ENCODE assay signal across 8 cellular contexts in the genomic region with DNA sequence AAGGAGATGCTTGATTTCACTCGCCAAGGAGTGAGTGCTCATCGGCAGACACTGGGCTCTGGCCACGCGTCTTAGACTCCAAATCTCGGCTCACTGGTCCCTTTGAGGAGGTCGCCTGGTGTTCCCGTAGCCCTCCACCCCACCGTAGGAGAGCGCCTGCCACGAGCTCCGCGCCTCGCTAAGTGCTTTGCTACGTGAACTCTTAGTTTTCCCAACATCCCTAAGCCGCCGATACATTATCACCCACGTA. TPM values are rescaled to one million over a fixed set of nuclear protein-coding genes. Genes with fewer than 3 reads are reported as not detected.
DNase-seq lines count a peak whose midpoint lies in the region; ATAC-seq and TF ChIP-seq lines count a peak whose summit lies in the region.

No MANE protein-coding gene starts in this region.

- H3K36me3 ChIP-seq in RWPE2 (ENCODE audit: low read depth): peaks cover 15% of the 10 kb centered on the region
- no peaks in the 10 kb centered on the region for H3K36me3 ChIP-seq in psoas muscle (ENCODE audit: insufficient read depth in 1 of 2, low read depth in 1 of 2)

- peak overlapping the region; percentile 80 for H3K27ac ChIP-seq in RWPE2 (ENCODE audit: poor library complexity, severe bottlenecking)
- no peak overlapping the region for H3K27ac ChIP-seq in psoas muscle

- ATAC-seq in RWPE2 (ENCODE audit: low read depth): no peak
- no peak for ATAC-seq in psoas muscle
- no peak for ATAC-seq in HG03108 (IDR thresholded peaks at IDR 0.05; ENCODE audit: unreplicated experiment)

- peaks cover 14% of the 10 kb centered on the region for H3K4me1 ChIP-seq in RWPE2 (ENCODE audit: insufficient read depth, poor library complexity, severe bottlenecking)
- H3K4me1 ChIP-seq in psoas muscle: peaks cover 21% of the 10 kb centered on the region

- no peaks in the 10 kb centered on the region for H3K27me3 ChIP-seq in RWPE2 (ENCODE audit: insufficient read depth, poor library complexity, severe bottlenecking)
- H3K27me3 ChIP-seq in psoas muscle (ENCODE audit: insufficient read depth in 3 of 3, low read length in 2 of 3): peaks cover 0 to 56% (median 4%) of the 10 kb centered on the region in 3 donors

- peak overlapping the region; percentile 40 for H3K4me3 ChIP-seq in RWPE2 (ENCODE audit: severe bottlenecking)
- H3K4me3 ChIP-seq in fibroblast of mammary gland (ENCODE audit: control insufficient read depth, low read depth, low read length): peak overlapping the region; percentile 55
- peak overlapping the region; percentile 57 for H3K4me3 ChIP-seq in psoas muscle

- peak; percentile 27 for DNase-seq in GM03348 (ENCODE audit: low spot score)
- no peak for DNase-seq in RWPE2 (ENCODE audit: low spot score)
- DNase-seq in fibroblast of mammary gland (ENCODE audit: low read depth): peak; percentile 11
- no peak for DNase-seq in psoas muscle
- no peak for DNase-seq in HPDE6-E6E7 (ENCODE audit: extremely low spot score)
- DNase-seq in SW 1271 (lab: John Stamatoyannopoulos, UW): no peak
- DNase-seq in NCI-H2029 treated with DMSO at 0.1 percent for 48 hours (lab: John Stamatoyannopoulos, UW): no peak

- WGBS in psoas muscle, 3 donors: 1% methylated on average over 17 of the region's 17 CpGs

- H3K9me3 ChIP-seq in RWPE2 (ENCODE audit: severe bottlenecking) (no peaks in the 10 kb centered on the region), psoas muscle (no peaks in the 10 kb centered on the region)

- TF ChIP-seq CTCF in RWPE2 (IDR thresholded peaks at IDR 0.05; ENCODE audit: poor library complexity, severe bottlenecking) (no peak), fibroblast of mammary gland (conservative IDR thresholded peaks at IDR 0.05; ENCODE audit: control insufficient read depth, insufficient read depth, low read depth, low read length) (no peak), psoas muscle (IDR thresholded peaks at IDR 0.05) (no peak)

- intact Hi-C loops in psoas muscle (cut with DNase I): loop anchor here in 1 of 2 donors (2.0 to 5.0 kb wide), 2 partner anchors 166 to 208 kb away; no protein-coding TSS in a partner anchor

RNA-seq across cellular contexts. Expression of gene LIPG, which starts 0.8 kb away (rescaled TPM):
- total RNA-seq in psoas muscle: 10 to 100 TPM in 1 of 4 donors, 1 to 10 TPM in 2, under 1 TPM in 1; 0.95 to 19.1 (median 3.2) TPM
- polyA plus RNA-seq in psoas muscle: 1 to 10 TPM in 2 of 3 donors, under 1 TPM in 1; 0.62 to 6.0 (median 1.2) TPM

Comparison
In these comparisons a context has a peak if more than half of its experiments do, and no peak if none do; other contexts are left out.
1. DNase-seq: peak in GM03348 (single experiment) and fibroblast of mammary gland (single experiment); none in RWPE2 (single experiment), psoas muscle (0 of 2), HPDE6-E6E7 (single experiment), SW 1271 (0 of 2) and NCI-H2029 treated with DMSO at 0.1 percent for 48 hours (single experiment).
2. Peak in every context shown above with its lines, with median percentiles within 50 percentile points of each other: H3K4me3 ChIP-seq.